8 cellular contexts compared by ENCODE assay signal in the genomic region with DNA sequence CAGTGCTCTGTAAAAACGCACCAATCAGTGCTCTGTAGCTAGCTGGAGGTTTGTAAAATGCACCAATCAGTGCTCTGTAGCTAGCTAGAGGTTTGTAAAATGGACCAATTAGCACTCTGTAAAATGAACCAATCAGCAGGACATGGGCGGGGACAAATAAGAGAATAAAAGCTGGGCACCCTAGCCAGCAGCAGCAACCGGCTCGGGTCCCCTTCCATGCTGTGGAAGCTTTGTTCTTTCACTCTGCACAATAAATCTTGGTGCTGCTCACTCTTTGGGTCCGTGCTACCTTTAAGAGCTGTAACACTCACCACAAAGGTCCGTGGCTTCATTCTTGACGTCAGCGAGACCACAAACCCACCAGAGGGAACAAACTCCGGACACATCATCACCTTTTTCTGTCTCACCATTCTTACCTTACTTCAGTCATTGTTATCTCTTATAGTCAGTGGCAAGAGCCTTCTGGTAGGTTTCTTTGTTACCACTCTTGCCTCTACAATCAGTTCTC. TPM values are rescaled to one million over a fixed set of nuclear protein-coding genes. Genes with fewer than 3 reads are reported as not detected.
DNase-seq lines count a peak whose midpoint lies in the region; ATAC-seq and TF ChIP-seq lines count a peak whose summit lies in the region.
"Not testable (repeated sequence)": the region's sequence is repeated elsewhere in the genome, so short reads cannot be mapped to it uniquely, and the experiment has no call there.

No MANE protein-coding gene starts in this region.

- intact Hi-C loops in dendritic cell treated with granulocyte-macrophage colony-stimulating factor and Interleukin-4, amounts not matched to agents 40 ng/mL and 50 ng/mL, for 4 days (cut with micrococcal nuclease), result loop anchor here (5.0 to 10.0 kb wide), 2 partner anchors 157 to 1791 kb away; a partner anchor contains a TSS
- intact Hi-C loops in stomach (cut with DNase I; ENCODE audit: low total_unique reads), result not testable (repeated sequence)

- not testable (repeated sequence) for H3K4me3 Mint-ChIP-seq in dendritic cell treated with granulocyte-macrophage colony-stimulating factor and Interleukin-4, amounts not matched to agents 40 ng/mL and 50 ng/mL, for 4 days
- H3K4me3 Mint-ChIP-seq in natural killer cell treated with Interleukin-12 subunit alpha and Interleukin-12 subunit beta and Interleukin-15 and Interleukin-18, amount 100 ng/mL, for 72 hours, result peak overlapping the region; percentile 49

- not testable (repeated sequence) for TF ChIP-seq CTCF in stomach (IDR thresholded peaks at IDR 0.05)

- H3K4me1 ChIP-seq in stomach, result peaks cover 25 to 71% (median 50%) of the 10 kb centered on the region in 4 donors

- H3K9me3 Mint-ChIP-seq in dendritic cell treated with granulocyte-macrophage colony-stimulating factor and Interleukin-4, amounts not matched to agents 40 ng/mL and 50 ng/mL, for 4 days; natural killer cell treated with Interleukin-12 subunit alpha and Interleukin-12 subunit beta and Interleukin-15 and Interleukin-18, amount 100 ng/mL, for 72 hours: not testable (repeated sequence)

- H3K27me3 Mint-ChIP-seq in dendritic cell treated with granulocyte-macrophage colony-stimulating factor and Interleukin-4, amounts not matched to agents 40 ng/mL and 50 ng/mL, for 4 days; natural killer cell treated with Interleukin-12 subunit alpha and Interleukin-12 subunit beta and Interleukin-15 and Interleukin-18, amount 100 ng/mL, for 72 hours: not testable (repeated sequence)

- H3K27ac ChIP-seq in stomach, result peak overlapping the region in 3 of 5 donors; percentile 7 to 93 (median 44)

- not testable (repeated sequence) for H3K4me3 ChIP-seq in stomach

- not testable (repeated sequence) for H3K27me3 ChIP-seq in stomach

- peaks cover 56% of the 10 kb centered on the region for H3K4me1 Mint-ChIP-seq in dendritic cell treated with granulocyte-macrophage colony-stimulating factor and Interleukin-4, amounts not matched to agents 40 ng/mL and 50 ng/mL, for 4 days (ENCODE audit: low read depth)
- peaks cover 66 to 74% of the 10 kb centered on the region in 2 donors for H3K4me1 Mint-ChIP-seq in natural killer cell treated with Interleukin-12 subunit alpha and Interleukin-12 subunit beta and Interleukin-15 and Interleukin-18, amount 100 ng/mL, for 72 hours (ENCODE audit: low read depth in 2 of 2)

- H3K27ac Mint-ChIP-seq in dendritic cell treated with granulocyte-macrophage colony-stimulating factor and Interleukin-4, amounts not matched to agents 40 ng/mL and 50 ng/mL, for 4 days, result peak overlapping the region; percentile 67
- peak overlapping the region; percentile 66 to 78 for H3K27ac Mint-ChIP-seq in natural killer cell treated with Interleukin-12 subunit alpha and Interleukin-12 subunit beta and Interleukin-15 and Interleukin-18, amount 100 ng/mL, for 72 hours

- H3K9me3 ChIP-seq in stomach, result not testable (repeated sequence)

- WGBS in stomach, 5 donors, result 81 to 89% (median 84%) methylated on average over 9 of the region's 9 CpGs

- not testable (repeated sequence) for TF ChIP-seq POLR2A in stomach (IDR thresholded peaks at IDR 0.05)

- peak; percentile 23 for ATAC-seq in HG02981 (IDR thresholded peaks at IDR 0.05; ENCODE audit: unreplicated experiment)
- ATAC-seq in natural killer cell treated with Interleukin-12 subunit alpha and Interleukin-12 subunit beta and Interleukin-15 and Interleukin-18, amount 100 ng/mL, for 72 hours, result not testable (repeated sequence)

- not testable (repeated sequence) for TF ChIP-seq EP300 in stomach (IDR thresholded peaks at IDR 0.05)

- peaks cover 60% of the 10 kb centered on the region for H3K36me3 Mint-ChIP-seq in dendritic cell treated with granulocyte-macrophage colony-stimulating factor and Interleukin-4, amounts not matched to agents 40 ng/mL and 50 ng/mL, for 4 days (ENCODE audit: low read depth)
- H3K36me3 Mint-ChIP-seq in natural killer cell treated with Interleukin-12 subunit alpha and Interleukin-12 subunit beta and Interleukin-15 and Interleukin-18, amount 100 ng/mL, for 72 hours, result peaks cover 13% of the 10 kb centered on the region

- DNase-seq in T-helper 9 cell, result peak; percentile 39
- peak; percentile 64 for DNase-seq in activated CD8-positive, alpha-beta memory T cell treated with anti-CD3 and anti-CD28 coated beads for 24 hours
- DNase-seq in activated T-helper 9 cell treated with anti-CD3 and anti-CD28 coated beads, Interleukin-2, amount 50 U/mL, for 16 hours (ENCODE audit: low read depth), result peak; percentile 10
- DNase-seq in natural killer cell treated with Interleukin-12 subunit alpha and Interleukin-12 subunit beta and Interleukin-15 and Interleukin-18, amount 100 ng/mL, for 72 hours (ENCODE audit: low spot score), result peak; percentile 61
- DNase-seq in stimulated activated CD8-positive, alpha-beta memory T cell treated with anti-CD3 and anti-CD28 coated beads, Interleukin-12 subunit alpha, Interleukin-12 subunit beta, amount 100 ng/mL, for 4 hours (ENCODE audit: low read depth), result peak; percentile 26
- not testable (repeated sequence) for DNase-seq in stomach

- not testable (repeated sequence) for H3K36me3 ChIP-seq in stomach

RNA-seq across cellular contexts. Expression of a gene that starts 4.3 kb away (rescaled TPM):
- 10 to 100 TPM; 20.2 to 24.4 TPM for total RNA-seq in natural killer cell treated with Interleukin-12 subunit alpha and Interleukin-12 subunit beta and Interleukin-15 and Interleukin-18, amount 100 ng/mL, for 72 hours
- 10 to 100 TPM in 2 of 5 donors, 1 to 10 TPM in 3; 7.0 to 49.2 (median 8.5) TPM for total RNA-seq in stomach
- 10 to 100 TPM in 2 of 3 donors, 1 to 10 TPM in 1; 6.8 to 12.1 (median 11.6) TPM for polyA plus RNA-seq in stomach

RNA-seq across cellular contexts. Expression of a gene that starts 31.1 kb away (rescaled TPM):
- total RNA-seq in natural killer cell treated with Interleukin-12 subunit alpha and Interleukin-12 subunit beta and Interleukin-15 and Interleukin-18, amount 100 ng/mL, for 72 hours, result 1 to 10 TPM; 1.2 to 2.3 TPM
- 100 to 1,000 TPM in 1 of 5 donors, 10 to 100 TPM in 4; 20.9 to 142 (median 40.8) TPM for total RNA-seq in stomach
- 10 to 100 TPM; 11.5 to 17.9 (median 14.1) TPM for polyA plus RNA-seq in stomach

Comparison
In these comparisons a context has a peak if more than half of its experiments do, and no peak if none do; other contexts are left out.
1. RNA of a gene that starts 31.1 kb away (total RNA-seq): 20.9 to 142 TPM in stomach; 1.2 to 2.3 TPM in natural killer cell treated with Interleukin-12 subunit alpha and Interleukin-12 subunit beta and Interleukin-15 and Interleukin-18, amount 100 ng/mL, for 72 hours; every median in the first group is over 4 times any median in the second.